Comparison of ENCODE assay signal across 21 cellular contexts in genomic region chr21:31555741-31556191, GRCh38.
A peak's percentile ranks its signal among the peaks of the same experiment; 100 is the strongest.
DNase-seq lines count a peak whose midpoint lies in the region; ATAC-seq and TF ChIP-seq lines count a peak whose summit lies in the region.
"Had no signal": no experiment of that assay in that cellular context is flagged by ENCODE, and none has a peak within 500 bp of the region (broad histone marks: within the 10 kb centered on the region; RNA-seq: fewer than 3 reads in every experiment).

No MANE protein-coding gene starts in this region.

- no TSS peak for BruUV-seq in HCT116 (replicated peaks; lab: Mats Ljungman, UMichigan)

- peaks cover 38 to 60% of the 10 kb centered on the region in 2 experiments for H3K4me1 ChIP-seq in HCT116 (ENCODE audit: control insufficient read depth in 1 of 2, insufficient read depth in 2 of 2, low read length in 2 of 2)
- peaks cover 41% of the 10 kb centered on the region for H3K4me1 ChIP-seq in iPS-15b (ENCODE audit: control insufficient read depth, insufficient read depth, low read length)
- peaks cover 24 to 30% of the 10 kb centered on the region in 2 experiments for H3K4me1 ChIP-seq in trophoblast cell (ENCODE audit: control insufficient read depth in 1 of 2, insufficient read depth in 2 of 2, low read length in 2 of 2)
- H3K4me1 ChIP-seq: pancreas had no signal

- H4K20me1 ChIP-seq in HCT116 (ENCODE audit: insufficient read depth) = no peaks in the 10 kb centered on the region

- TF ChIP-seq CTCF in HCT116 (IDR thresholded peaks at IDR 0.05 in 2 of 3, conservative IDR thresholded peaks at IDR 0.05 in 1 of 3; ENCODE audit: borderline replicate concordance in 1 of 3, insufficient read depth in 1 of 3, low read depth in 2 of 3, low read length in 2 of 3) = no peak

- H2BK12ac ChIP-seq in trophoblast cell (ENCODE audit: low read length) = no peak overlapping the region

- no peaks in the 10 kb centered on the region for H3K9me3 ChIP-seq in HCT116 (ENCODE audit: control insufficient read depth in 1 of 2, insufficient read depth in 1 of 2, low read depth in 1 of 2, low read length in 2 of 2)
- H3K9me3 ChIP-seq in iPS-15b (ENCODE audit: control insufficient read depth, insufficient read depth, low read length) = no peaks in the 10 kb centered on the region
- H3K9me3 ChIP-seq in trophoblast cell (ENCODE audit: insufficient read depth, low read depth, low read length) = peaks cover 2% of the 10 kb centered on the region
- H3K9me3 ChIP-seq: pancreas, vagina had no signal

- H3K4me3 ChIP-seq in HCT116 (replicated peaks in 1 of 2; ENCODE audit: low read depth in 1 of 2, low read length in 2 of 2) = peak overlapping the region in 1 of 2 experiments; percentile 7; a peak in 2 of 4 replicates
- peak overlapping the region; percentile 45 for H3K4me3 ChIP-seq in iPS-15b (ENCODE audit: low read depth, low read length)
- H3K4me3 ChIP-seq in trophoblast cell (ENCODE audit: low read depth, low read length) = no peak overlapping the region
- H3K4me3 ChIP-seq: pancreas, vagina had no signal

- H3K36me3 Mint-ChIP-seq in activated naive CD4-positive, alpha-beta T cell treated with anti-CD3 and anti-CD28 coated beads for 36 hours (ENCODE audit: low read depth) = peaks cover 4% of the 10 kb centered on the region
- H3K36me3 Mint-ChIP-seq: T-cell had no signal

- no CpG with 5 or more reads among the region's 9 CpGs for WGBS in trophoblast cell (ENCODE audit: extremely low coverage, insufficient coverage, insufficient read length)

- no peak for TF ChIP-seq RAD21 in HCT116 (IDR thresholded peaks at IDR 0.05; ENCODE audit: low read depth)

- RAD21 ChIA-PET in HCT116 (lab: Charles Lee; ENCODE audit: low non-redundant PET in 1 of 2, low total read pairs in 2 of 2, uncharacterized antibody in 2 of 2, unreplicated experiment in 2 of 2) = no interaction called here

- no peak overlapping the region for H4K12ac ChIP-seq in trophoblast cell (ENCODE audit: low read depth, low read length)

- H3K36me3 ChIP-seq in HCT116 (ENCODE audit: control insufficient read depth in 1 of 2, insufficient read depth in 2 of 2, low read length in 2 of 2) = no peaks in the 10 kb centered on the region
- H3K36me3 ChIP-seq in iPS-15b (ENCODE audit: control insufficient read depth, insufficient read depth, low read length) = no peaks in the 10 kb centered on the region
- H3K36me3 ChIP-seq in trophoblast cell (ENCODE audit: control insufficient read depth in 1 of 2, insufficient read depth in 2 of 2, low read length in 2 of 2) = no peaks in the 10 kb centered on the region
- H3K36me3 ChIP-seq: pancreas, vagina, WERI-Rb-1 had no signal

- TF ChIP-seq POLR2A in HCT116 (IDR thresholded peaks at IDR 0.05; ENCODE audit: borderline replicate concordance, extremely low read depth, insufficient read depth, insufficient read length) = no peak

- H3K4me3 Mint-ChIP-seq in activated naive CD4-positive, alpha-beta T cell treated with anti-CD3 and anti-CD28 coated beads for 36 hours = no peak overlapping the region
- H3K4me3 Mint-ChIP-seq: effector memory CD8-positive, alpha-beta T cell; HFFc6 had no signal

- no peaks in the 10 kb centered on the region for H3K9me2 ChIP-seq in HCT116 (ENCODE audit: insufficient read depth)

- POLR2A ChIA-PET in HCT116 (lab: Charles Lee) = no interaction called here

- peaks cover 21% of the 10 kb centered on the region for H3K79me1 ChIP-seq in trophoblast cell (ENCODE audit: low read length)

- no peak overlapping the region for H3K4ac ChIP-seq in trophoblast cell (ENCODE audit: low read depth, low read length)

- intact Hi-C loops in HCT116 (cut with micrococcal nuclease) = no loop called here
- intact Hi-C loops in activated naive CD4-positive, alpha-beta T cell treated with anti-CD3 and anti-CD28 coated beads for 36 hours (cut with micrococcal nuclease) = loop anchor here (5.0 kb wide), 2 partner anchors 143 to 838 kb away; partner anchors contain the start of gene KRTAP21-3

- H2AFZ ChIP-seq in HCT116 (ENCODE audit: low read depth, low read length, poor library complexity, severe bottlenecking) (no peak overlapping the region), trophoblast cell (ENCODE audit: insufficient read depth, low read length, poor library complexity) (no peak overlapping the region)

- H3K9ac ChIP-seq in HCT116 (ENCODE audit: low read length) = peak overlapping the region; percentile 9; the same call in 1 of the 2 replicates
- peak overlapping the region; percentile 62 for H3K9ac ChIP-seq in iPS-15b (ENCODE audit: low read depth, low read length)
- H3K9ac ChIP-seq in trophoblast cell (ENCODE audit: low read length) = no peak overlapping the region

- DNase-seq in HCT116 (ENCODE audit: low read depth, low spot score) (no peak), NCI-H82 treated with DMSO at 0.1 percent for 48 hours (lab: John Stamatoyannopoulos, UW; ENCODE audit: unreplicated experiment) (peak; percentile 95), trophoblast cell (no peak), NCI-H2171 (lab: John Stamatoyannopoulos, UW) (no peak)
- no peak for DNase-seq in stimulated activated CD4-positive, alpha-beta T cell treated with anti-CD3 and anti-CD28 coated beads, Interleukin-2, amount 100 ng/mL, for 48 hours
- no peak for DNase-seq in activated naive CD4-positive, alpha-beta T cell treated with anti-CD3 and anti-CD28 coated beads for 36 hours
- DNase-seq: activated naive CD4-positive, alpha-beta T cell; effector memory CD8-positive, alpha-beta T cell; HFFc6; KG1; midbrain; NCI-H1436; NCI-H774; pancreas; T-cell; WERI-Rb-1 had no signal

- H3K79me2 ChIP-seq in HCT116 (ENCODE audit: insufficient read depth, low read length) (peaks cover 50% of the 10 kb centered on the region), trophoblast cell (ENCODE audit: control insufficient read depth, insufficient read depth, low read length, poor library complexity) (peaks cover 6% of the 10 kb centered on the region)

- H4K91ac ChIP-seq in trophoblast cell (ENCODE audit: low read depth, low read length) = peak overlapping the region; percentile 80

- H3K27ac Mint-ChIP-seq in activated naive CD4-positive, alpha-beta T cell treated with anti-CD3 and anti-CD28 coated beads for 36 hours = no peak overlapping the region
- H3K27ac Mint-ChIP-seq: effector memory CD8-positive, alpha-beta T cell; HFFc6; stimulated activated naive CD8-positive, alpha-beta T cell treated with anti-CD3 and anti-CD28 coated beads, Interleukin-15, amount 100 ng/mL, for 72 hours had no signal

- peak overlapping the region; percentile 57 for H3K27ac ChIP-seq in HCT116 (ENCODE audit: low read depth, low read length)
- H3K27ac ChIP-seq in trophoblast cell (ENCODE audit: low read depth, low read length) = peak overlapping the region; percentile 45
- H3K27ac ChIP-seq: C4-2B, pancreas, RWPE1, vagina, WERI-Rb-1 had no signal

- H3K27me3 ChIP-seq in HCT116 (ENCODE audit: insufficient read depth, low read length) (no peaks in the 10 kb centered on the region), iPS-15b (ENCODE audit: control insufficient read depth, insufficient read depth, low read length) (peaks cover 16% of the 10 kb centered on the region), trophoblast cell (ENCODE audit: insufficient read depth, low read length) (no peaks in the 10 kb centered on the region)
- H3K27me3 ChIP-seq: vagina had no signal

- H2BK120ac ChIP-seq in trophoblast cell (ENCODE audit: insufficient read depth, low read length, poor library complexity) = peak overlapping the region; percentile 59

- no peaks in the 10 kb centered on the region for H3K9me3 Mint-ChIP-seq in activated naive CD4-positive, alpha-beta T cell treated with anti-CD3 and anti-CD28 coated beads for 36 hours
- H3K9me3 Mint-ChIP-seq: effector memory CD8-positive, alpha-beta T cell; stimulated activated naive CD8-positive, alpha-beta T cell treated with anti-CD3 and anti-CD28 coated beads, Interleukin-15, amount 100 ng/mL, for 72 hours; T-cell had no signal

- no peak for ATAC-seq in HCT116
- ATAC-seq: effector memory CD8-positive, alpha-beta T cell; pancreas; stimulated activated naive CD8-positive, alpha-beta T cell treated with anti-CD3 and anti-CD28 coated beads, Interleukin-15, amount 100 ng/mL, for 72 hours; T-cell had no signal

- peak overlapping the region; percentile 68 for H2BK5ac ChIP-seq in trophoblast cell (ENCODE audit: low read depth, low read length, poor library complexity)

- H3K18ac ChIP-seq in trophoblast cell (ENCODE audit: low read length) = no peak overlapping the region

- no peak overlapping the region for H4K8ac ChIP-seq in trophoblast cell (ENCODE audit: low read depth, low read length)

- peaks cover 23% of the 10 kb centered on the region for H3K27me3 Mint-ChIP-seq in activated naive CD4-positive, alpha-beta T cell treated with anti-CD3 and anti-CD28 coated beads for 36 hours (ENCODE audit: low read depth)

- H3K4me2 ChIP-seq in HCT116 (ENCODE audit: low read length) (peak overlapping the region; percentile 71), trophoblast cell (ENCODE audit: low read length) (peak overlapping the region; percentile 18)

- H2AK5ac ChIP-seq in trophoblast cell (ENCODE audit: low read length) = no peak overlapping the region

- CTCF ChIA-PET in HCT116 (lab: Charles Lee) = no interaction called here
- CTCF ChIA-PET in activated naive CD4-positive, alpha-beta T cell treated with anti-CD3 and anti-CD28 coated beads for 36 hours (lab: Charles Lee) = interaction anchor here (1.6 kb wide), 1 partner anchor 357 kb away, joined by 3 read pairs; no protein-coding TSS in a partner anchor

- H3K4me1 Mint-ChIP-seq in activated naive CD4-positive, alpha-beta T cell treated with anti-CD3 and anti-CD28 coated beads for 36 hours (ENCODE audit: low read depth) = peaks cover 44% of the 10 kb centered on the region

- H3K23ac ChIP-seq in trophoblast cell (ENCODE audit: low read length) = no peak overlapping the region

- no peak overlapping the region for H3K14ac ChIP-seq in trophoblast cell (ENCODE audit: low read length)

TF ChIP-seq in HCT116, 20 proteins besides CTCF, POLR2A, EP300 and RAD21:
- TF ChIP-seq TCF7L2 (IDR thresholded peaks at IDR 0.05; ENCODE audit: borderline replicate concordance, extremely low read depth, insufficient read depth, insufficient read length) (no peak), SIN3A (IDR thresholded peaks at IDR 0.05; ENCODE audit: low read depth) (no peak), ATF3 (IDR thresholded peaks at IDR 0.05) (no peak)
TF ChIP-seq in HCT116: peak in this region for 0.
